22 cellular contexts compared by ENCODE assay signal in genomic region chr2:125973516-125973915, GRCh38.
"Had no signal": no experiment of that assay in that cellular context is flagged by ENCODE, and none has a peak within 500 bp of the region (broad histone marks: within the 10 kb centered on the region; RNA-seq: fewer than 3 reads in every experiment).

No MANE protein-coding gene starts in this region.

- H3K36me3 Mint-ChIP-seq: immature natural killer cell, mesothelial cell of epicardium had no signal

- H3K4me3 Mint-ChIP-seq: dendritic cell treated with granulocyte-macrophage colony-stimulating factor and Interleukin-4, amounts not matched to agents 40 ng/mL and 50 ng/mL, for 4 days; immature natural killer cell; mesothelial cell of epicardium had no signal

- H3K36me3 ChIP-seq: colonic mucosa, esophagus muscularis mucosa, gastroesophageal sphincter, heart left ventricle, left lung, lower lobe of right lung had no signal

- H3K27ac Mint-ChIP-seq: dendritic cell treated with granulocyte-macrophage colony-stimulating factor and Interleukin-4, amounts not matched to agents 40 ng/mL and 50 ng/mL, for 4 days; immature natural killer cell; mesothelial cell of epicardium had no signal

- H3K4me1 Mint-ChIP-seq: immature natural killer cell had no signal

- H3K27me3 Mint-ChIP-seq: dendritic cell treated with granulocyte-macrophage colony-stimulating factor and Interleukin-4, amounts not matched to agents 40 ng/mL and 50 ng/mL, for 4 days had no signal

- H3K4me1 ChIP-seq: colonic mucosa, esophagus muscularis mucosa, foreskin keratinocyte, gastroesophageal sphincter, heart left ventricle, left lung, lower lobe of right lung had no signal

- H3K27me3 ChIP-seq: colonic mucosa, esophagus muscularis mucosa, foreskin keratinocyte, gastroesophageal sphincter, heart left ventricle, hepatocyte, left lung had no signal

- DNase-seq: colonic mucosa; cortex of kidney; effector CD4-positive, alpha-beta T cell; effector memory CD4-positive, alpha-beta T cell; foreskin keratinocyte; heart left ventricle; hypothalamus; immature natural killer cell; islet precursor cell; kidney; kidney glomerular epithelial cell; left colon; left lung; left ventricle myocardium superior; lower lobe of right lung; mesenchymal stem cell; mucosa of descending colon had no signal

- H3K9me3 Mint-ChIP-seq: mesothelial cell of epicardium had no signal

- H3K9me3 ChIP-seq: colonic mucosa, esophagus muscularis mucosa, gastroesophageal sphincter, lower lobe of right lung, mucosa of descending colon had no signal

- H3K4me3 ChIP-seq: colonic mucosa, esophagus muscularis mucosa, gastroesophageal sphincter, heart left ventricle, hepatocyte, left lung, lower lobe of right lung, mucosa of descending colon had no signal

- H3K27ac ChIP-seq: colonic mucosa, esophagus muscularis mucosa, foreskin keratinocyte, gastroesophageal sphincter, heart left ventricle, hepatocyte, left lung, lower lobe of right lung had no signal
